Comparison of ENCODE assay signal across 28 cellular contexts in genomic region chr19:2988568-2988967, GRCh38. TPM values are rescaled to one million over a fixed set of nuclear protein-coding genes. Genes with fewer than 3 reads are reported as not detected.
"Had no signal": no experiment of that assay in that cellular context is flagged by ENCODE, and none has a peak within 500 bp of the region (broad histone marks: within the 10 kb centered on the region; RNA-seq: fewer than 3 reads in every experiment).

No MANE protein-coding gene starts in this region.

- H3K4me3 Mint-ChIP-seq: mesothelial cell of epicardium; natural killer cell; stimulated activated naive B cell treated with anti-CD40 and anti-IgM and Interleukin-4, amounts not matched to agents 10 μg/mL and 1 μg/mL and 100 μg/mL, for 72 hours had no signal

- H3K4me3 ChIP-seq: hepatocyte, left ventricle myocardium inferior, lung, ovary, right atrium auricular region, right lobe of liver, skin epidermis, stomach, testis, thyroid gland, transverse colon, upper lobe of left lung, vagina had no signal

- H2AFZ ChIP-seq: hepatocyte had no signal

- H3K36me3 ChIP-seq: left ventricle myocardium inferior, neutrophil, ovary, right atrium auricular region, right lobe of liver, stomach, thyroid gland, transverse colon, upper lobe of left lung, vagina had no signal

- H3K4me2 ChIP-seq: hepatocyte had no signal

- DNase-seq: islet precursor cell; left ventricle myocardium inferior; mesendoderm; naive B cell; natural killer cell; occipital lobe; ovary; right lobe of liver; stimulated activated CD4-positive, alpha-beta T cell treated with anti-CD3 and anti-CD28 coated beads, Interleukin-12 subunit alpha, Interleukin-12 subunit beta, amount 100 ng/mL, for 4 hours; stimulated activated CD4-positive, alpha-beta T cell treated with anti-CD3 and anti-CD28 coated beads, Interleukin-15, amount 100 ng/mL, for 24 hours; stimulated activated CD4-positive, alpha-beta T cell treated with anti-CD3 and anti-CD28 coated beads, Interleukin-2, amount 100 ng/mL, for 24 hours; stimulated activated CD4-positive, alpha-beta T cell treated with anti-CD3 and anti-CD28 coated beads, Interleukin-4, amount 100 ng/mL, for 1 hour; stimulated activated naive B cell treated with anti-CD40 and anti-IgM and Interleukin-4, amounts not matched to agents 10 μg/mL and 1 μg/mL and 100 μg/mL, for 72 hours; stimulated activated naive CD8-positive, alpha-beta T cell treated with anti-CD3 and anti-CD28 coated beads, Interleukin-15, Interleukin-2, amounts not matched to agents 100 U/mL and 50 U/mL, for 24 hours; stomach; testis; thyroid gland; transverse colon; upper lobe of left lung had no signal

- H3K9me3 ChIP-seq: left ventricle myocardium inferior, neutrophil, ovary, right atrium auricular region, right lobe of liver, stomach, testis, thyroid gland, transverse colon, upper lobe of left lung, vagina had no signal

- H3K27me3 ChIP-seq: hepatocyte, ovary, right atrium auricular region, right lobe of liver, testis, thyroid gland, upper lobe of left lung, vagina had no signal

- ATAC-seq: natural killer cell; right lobe of liver; stimulated activated naive B cell treated with anti-CD40 and anti-IgM and Interleukin-4, amounts not matched to agents 10 μg/mL and 1 μg/mL and 100 μg/mL, for 72 hours; stimulated activated naive CD8-positive, alpha-beta T cell treated with anti-CD3 and anti-CD28 coated beads, Interleukin-15, Interleukin-2, amounts not matched to agents 100 U/mL and 50 U/mL, for 24 hours had no signal

- H3K9me3 Mint-ChIP-seq: mesothelial cell of epicardium; naive B cell; natural killer cell; stimulated activated naive B cell treated with anti-CD40 and anti-IgM and Interleukin-4, amounts not matched to agents 10 μg/mL and 1 μg/mL and 100 μg/mL, for 72 hours had no signal

- H3K27ac Mint-ChIP-seq: mesothelial cell of epicardium; naive B cell; natural killer cell; progenitor cell of endocrine pancreas; stimulated activated naive B cell treated with anti-CD40 and anti-IgM and Interleukin-4, amounts not matched to agents 10 μg/mL and 1 μg/mL and 100 μg/mL, for 72 hours had no signal

- H3K27ac ChIP-seq: hepatocyte, left ventricle myocardium inferior, neutrophil, ovary, right atrium auricular region, right lobe of liver, skin epidermis, stomach, testis, thyroid gland, transverse colon, upper lobe of left lung, vagina had no signal

- H3K27me3 Mint-ChIP-seq: progenitor cell of endocrine pancreas had no signal

- H3K79me2 ChIP-seq: hepatocyte had no signal

- H3K36me3 Mint-ChIP-seq: mesothelial cell of epicardium; naive B cell; natural killer cell; stimulated activated naive B cell treated with anti-CD40 and anti-IgM and Interleukin-4, amounts not matched to agents 10 μg/mL and 1 μg/mL and 100 μg/mL, for 72 hours had no signal

- H3K4me1 Mint-ChIP-seq: natural killer cell had no signal

RNA-seq across cellular contexts. Expression of gene TLE6, which starts 11.2 kb away (rescaled TPM):
- total RNA-seq: mononuclear cell, transverse colon had no signal
